Comparison of ENCODE assay signal across 21 cellular contexts in genomic region chrX:143240658-143241057, GRCh38.
"Had no signal": no experiment of that assay in that cellular context is flagged by ENCODE, and none has a peak within 500 bp of the region (broad histone marks: within the 10 kb centered on the region; RNA-seq: fewer than 3 reads in every experiment).

No MANE protein-coding gene starts in this region.

- H3K9me3 Mint-ChIP-seq: memory B cell had no signal

- H3K27ac ChIP-seq: colonic mucosa, esophagus muscularis mucosa, foreskin keratinocyte, gastroesophageal sphincter, heart left ventricle, hepatocyte, left lung, lower lobe of right lung had no signal

- H3K36me3 Mint-ChIP-seq: immature natural killer cell, memory B cell, mesothelial cell of epicardium had no signal

- ATAC-seq: foreskin keratinocyte, gastroesophageal sphincter, heart left ventricle, left cardiac atrium, left lung, left ventricle myocardium superior, lower lobe of right lung, mucosa of descending colon had no signal

- H3K36me3 ChIP-seq: colonic mucosa, esophagus muscularis mucosa, gastroesophageal sphincter, heart left ventricle, left lung, lower lobe of right lung had no signal

- H3K4me1 Mint-ChIP-seq: immature natural killer cell, memory B cell, mesothelial cell of epicardium had no signal

- H3K4me3 Mint-ChIP-seq: dendritic cell treated with granulocyte-macrophage colony-stimulating factor and Interleukin-4, amounts not matched to agents 40 ng/mL and 50 ng/mL, for 4 days; immature natural killer cell; memory B cell; mesothelial cell of epicardium had no signal

- DNase-seq: colonic mucosa; cortex of kidney; effector memory CD4-positive, alpha-beta T cell; heart left ventricle; hypothalamus; immature natural killer cell; islet precursor cell; kidney; kidney glomerular epithelial cell; left cardiac atrium; left lung; left ventricle myocardium superior; lower lobe of right lung; mucosa of descending colon had no signal

- H3K27me3 ChIP-seq: colonic mucosa, esophagus muscularis mucosa, foreskin keratinocyte, gastroesophageal sphincter, heart left ventricle, hepatocyte, left lung had no signal

- H3K4me2 ChIP-seq: hepatocyte had no signal

- H3K27ac Mint-ChIP-seq: dendritic cell treated with granulocyte-macrophage colony-stimulating factor and Interleukin-4, amounts not matched to agents 40 ng/mL and 50 ng/mL, for 4 days; immature natural killer cell; memory B cell; mesothelial cell of epicardium had no signal

- H3K27me3 Mint-ChIP-seq: dendritic cell treated with granulocyte-macrophage colony-stimulating factor and Interleukin-4, amounts not matched to agents 40 ng/mL and 50 ng/mL, for 4 days; memory B cell had no signal

- H3K9me3 ChIP-seq: colonic mucosa, esophagus muscularis mucosa, gastroesophageal sphincter, left lung, lower lobe of right lung, mucosa of descending colon had no signal

- H3K79me2 ChIP-seq: hepatocyte had no signal

- H3K4me1 ChIP-seq: colonic mucosa, esophagus muscularis mucosa, foreskin keratinocyte, gastroesophageal sphincter, heart left ventricle, left lung, lower lobe of right lung had no signal

- H3K4me3 ChIP-seq: colonic mucosa, esophagus muscularis mucosa, gastroesophageal sphincter, heart left ventricle, hepatocyte, left lung, lower lobe of right lung, mucosa of descending colon had no signal

- H2AFZ ChIP-seq: hepatocyte had no signal
